ENCODE assay signal across 8 cellular contexts in the genomic region with DNA sequence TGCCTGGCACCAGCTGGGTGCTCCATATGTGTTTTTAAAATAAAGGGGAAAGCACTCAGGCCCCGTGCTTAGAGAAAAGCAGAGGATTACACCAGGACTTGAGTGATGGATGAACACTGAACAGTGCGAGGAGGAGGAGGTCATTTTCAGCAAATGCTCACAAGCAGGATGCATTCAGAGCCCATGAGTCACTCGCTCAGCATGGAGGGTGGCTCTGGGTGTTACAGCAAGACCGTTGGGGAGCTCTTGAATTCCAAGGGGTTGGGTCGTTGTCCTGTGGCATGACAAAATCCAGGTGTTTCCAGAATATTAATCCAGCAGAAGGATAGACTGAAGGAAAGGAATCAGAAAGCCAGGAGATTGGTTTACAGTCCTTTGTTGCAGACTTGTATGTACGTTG. TPM values are rescaled to one million over a fixed set of nuclear protein-coding genes. Genes with fewer than 3 reads are reported as not detected.
DNase-seq lines count a peak whose midpoint lies in the region; ATAC-seq, FAIRE-seq and TF ChIP-seq lines count a peak whose summit lies in the region.
"Had no signal": no experiment of that assay in that cellular context is flagged by ENCODE, and none has a peak within 500 bp of the region (broad histone marks: within the 10 kb centered on the region; RNA-seq: fewer than 3 reads in every experiment).

No MANE protein-coding gene starts in this region.

- POLR2A ChIA-PET in SK-N-SH (lab: Yijun Ruan, JAX), result no interaction called here
- POLR2A ChIA-PET in activated CD4-positive, alpha-beta memory T cell treated with anti-CD3 and anti-CD28 coated beads for 36 hours (lab: Charles Lee), result no interaction called here

- no peaks in the 10 kb centered on the region for H3K27me3 ChIP-seq in SK-N-SH (ENCODE audit: insufficient read depth)
- no peaks in the 10 kb centered on the region for H3K27me3 ChIP-seq in esophagus squamous epithelium

- 20% methylated on average over 6 of the region's 6 CpGs for WGBS in SK-N-SH (ENCODE audit: low lambda C conversion rate)
- 30 to 34% methylated on average over 6 of the region's 6 CpGs for WGBS in esophagus squamous epithelium, 2 donors

- H4K20me1 ChIP-seq in SK-N-SH (ENCODE audit: insufficient read depth), result no peaks in the 10 kb centered on the region

- no peaks in the 10 kb centered on the region for H3K9me3 Mint-ChIP-seq in activated CD4-positive, alpha-beta memory T cell treated with anti-CD3 and anti-CD28 coated beads for 36 hours

- no peaks in the 10 kb centered on the region for H3K9me2 ChIP-seq in SK-N-SH

- ATAC-seq in HG02610 (IDR thresholded peaks at IDR 0.05; ENCODE audit: unreplicated experiment), result no peak

- peaks cover 15% of the 10 kb centered on the region for H3K79me2 ChIP-seq in SK-N-SH (ENCODE audit: insufficient read depth)

- TF ChIP-seq RAD21 in SK-N-SH (IDR thresholded peaks at IDR 0.05; ENCODE audit: low read length), result no peak

- H3K4me2 ChIP-seq in SK-N-SH, result peak overlapping the region; percentile 65

- peak overlapping the region; percentile 62 to 97; a peak in 3 of 4 replicates for H3K27ac ChIP-seq in SK-N-SH (ENCODE audit: low read depth in 2 of 2, low read length in 1 of 2)
- peak overlapping the region in 2 of 4 donors; percentile 39 to 47 for H3K27ac ChIP-seq in esophagus squamous epithelium

- no peaks in the 10 kb centered on the region for H3K36me3 Mint-ChIP-seq in activated CD4-positive, alpha-beta memory T cell treated with anti-CD3 and anti-CD28 coated beads for 36 hours

- H3F3A ChIP-seq in SK-N-SH (replicated peaks; ENCODE audit: insufficient read depth), result peaks cover 42% of the 10 kb centered on the region

- no peaks in the 10 kb centered on the region for H3K9me3 ChIP-seq in SK-N-SH
- H3K9me3 ChIP-seq in esophagus squamous epithelium, result no peaks in the 10 kb centered on the region

- no peak overlapping the region for H3K4me3 ChIP-seq in SK-N-SH (ENCODE audit: low read depth in 2 of 2, low read length in 1 of 2)
- no peak overlapping the region for H3K4me3 ChIP-seq in esophagus squamous epithelium

- peak in 1 of 2 experiments; percentile 89; a peak in 3 of 4 replicates for TF ChIP-seq EP300 in SK-N-SH (IDR thresholded peaks at IDR 0.05; ENCODE audit: borderline replicate concordance in 1 of 2, low read depth in 1 of 2, low read length in 1 of 2)

- H3K36me3 ChIP-seq in SK-N-SH (replicated peaks in 1 of 2; ENCODE audit: control insufficient read depth in 1 of 2, insufficient read depth in 2 of 2, low read length in 1 of 2), result no peaks in the 10 kb centered on the region
- H3K36me3 ChIP-seq in esophagus squamous epithelium, result no peaks in the 10 kb centered on the region

- H3K4me1 ChIP-seq in SK-N-SH (ENCODE audit: control insufficient read depth in 1 of 2, insufficient read depth in 2 of 2, low read depth in 1 of 2, low read length in 1 of 2) (peaks cover 9 to 49% of the 10 kb centered on the region in 2 experiments), esophagus squamous epithelium (peaks cover 8 to 59% (median 27%) of the 10 kb centered on the region in 3 donors)

- no peak overlapping the region for H3K4me3 Mint-ChIP-seq in activated CD4-positive, alpha-beta memory T cell treated with anti-CD3 and anti-CD28 coated beads for 36 hours

- peak; percentile 95 for FAIRE-seq in H54 (lab: Jason Lieb, UNC)
- FAIRE-seq: GM12891 had no signal

- DNase-seq in H54 (ENCODE audit: insufficient read length, low spot score) (peak; percentile 78), SK-N-SH (no peak), glomerular visceral epithelial cell (ENCODE audit: extremely low spot score) (peak; percentile 79), smooth muscle cell of the brain vasculature (ENCODE audit: low read depth, low spot score) (peak; percentile 64), esophagus squamous epithelium (lab: John Stamatoyannopoulos, UW) (no peak)
- DNase-seq in activated CD4-positive, alpha-beta memory T cell treated with anti-CD3 and anti-CD28 coated beads for 36 hours, result no peak

- H2AFZ ChIP-seq in SK-N-SH (ENCODE audit: low read depth), result peak overlapping the region; percentile 77; the same call in 1 of the 2 replicates

- peaks cover 24% of the 10 kb centered on the region for H3K27me3 Mint-ChIP-seq in activated CD4-positive, alpha-beta memory T cell treated with anti-CD3 and anti-CD28 coated beads for 36 hours

- H3K27ac Mint-ChIP-seq in activated CD4-positive, alpha-beta memory T cell treated with anti-CD3 and anti-CD28 coated beads for 36 hours, result no peak overlapping the region

- intact Hi-C loops in activated CD4-positive, alpha-beta memory T cell treated with anti-CD3 and anti-CD28 coated beads for 36 hours (cut with micrococcal nuclease), result no loop called here
- intact Hi-C loops in esophagus squamous epithelium (cut with DNase I), result no loop called here

- H3K4me1 Mint-ChIP-seq in activated CD4-positive, alpha-beta memory T cell treated with anti-CD3 and anti-CD28 coated beads for 36 hours (ENCODE audit: low read depth), result no peaks in the 10 kb centered on the region

- peak overlapping the region; percentile 67 for H3K9ac ChIP-seq in SK-N-SH

- CTCF ChIA-PET in SK-N-SH (lab: Yijun Ruan, JAX), result interaction anchor here (0.8 to 2.1 kb wide), 3 partner anchors 22 to 259 kb away, joined by 4 to 8 read pairs (median 5); no protein-coding TSS in a partner anchor
- CTCF ChIA-PET in activated CD4-positive, alpha-beta memory T cell treated with anti-CD3 and anti-CD28 coated beads for 36 hours (lab: Charles Lee), result no interaction called here

- TF ChIP-seq CTCF in SK-N-SH (IDR thresholded peaks at IDR 0.05), result no peak
- no peak for TF ChIP-seq CTCF in esophagus squamous epithelium (IDR thresholded peaks at IDR 0.05)

- TF ChIP-seq POLR2A in H54 (IDR thresholded peaks at IDR 0.05; ENCODE audit: low read depth, low read length) (no peak), esophagus squamous epithelium (IDR thresholded peaks at IDR 0.05) (no peak)

TF ChIP-seq in SK-N-SH, 30 proteins besides CTCF, POLR2A, EP300 and RAD21 (continues in another document):
- no peak for TF ChIP-seq USF1 (IDR thresholded peaks at IDR 0.05; ENCODE audit: borderline replicate concordance, low read depth)
- TF ChIP-seq MXI1 (IDR thresholded peaks at IDR 0.05; ENCODE audit: low read depth, low read length), result no peak
- TF ChIP-seq TEAD4 (IDR thresholded peaks at IDR 0.05; ENCODE audit: borderline replicate concordance, insufficient read depth), result peak; percentile 77
- TF ChIP-seq RFX5 (IDR thresholded peaks at IDR 0.05; ENCODE audit: low read length), result no peak
- no peak for TF ChIP-seq NRF1 (IDR thresholded peaks at IDR 0.05; ENCODE audit: low read depth, low read length)
- TF ChIP-seq MEF2A (IDR thresholded peaks at IDR 0.05; ENCODE audit: borderline replicate concordance, low read depth), result no peak
- TF ChIP-seq RXRA (IDR thresholded peaks at IDR 0.05; ENCODE audit: borderline replicate concordance, low read depth), result peak; percentile 65; the same call in 1 of the 2 replicates
- peak; percentile 61; the same call in 1 of the 2 replicates for TF ChIP-seq POLR2AphosphoS5 (IDR thresholded peaks at IDR 0.05; ENCODE audit: low read depth, low read length)
- peak; percentile 93 for TF ChIP-seq TCF12 (IDR thresholded peaks at IDR 0.05)
- no peak for TF ChIP-seq SIN3A (IDR thresholded peaks at IDR 0.05; ENCODE audit: borderline replicate concordance, low read depth, low read length)
- peak; percentile 95 for TF ChIP-seq JUND (IDR thresholded peaks at IDR 0.05)
- no peak for TF ChIP-seq FOXJ3 (CRISPR knock-in tag; IDR thresholded peaks at IDR 0.05)
- no peak for TF ChIP-seq GABPA (IDR thresholded peaks at IDR 0.05; ENCODE audit: low read depth)

RNA-seq across cellular contexts. Expression of gene BDKRB1, which starts 2.9 kb away (rescaled TPM):
- polyA plus RNA-seq in SK-N-SH (2012; rRNA removed), result 14.4 and 16.9 TPM in 2 replicates
- 7.0 and 10.3 TPM in 2 replicates for polyA plus RNA-seq in SK-N-SH (2012; cell fraction: cytosol; rRNA removed)
- 16.6 and 26.9 TPM in 2 replicates for polyA plus RNA-seq in SK-N-SH (2012; cell fraction: nucleus; rRNA removed)
- total RNA-seq in activated CD4-positive, alpha-beta memory T cell treated with anti-CD3 and anti-CD28 coated beads for 36 hours, result not detected
- 10 to 100 TPM in 1 of 4 donors, 1 to 10 TPM in 3; 4.0 to 12.2 (median 5.7) TPM for total RNA-seq in esophagus squamous epithelium

RNA-seq across cellular contexts. Expression of gene BDKRB2, which starts 48.5 kb away (rescaled TPM):
- polyA plus RNA-seq in SK-N-SH (2012; rRNA removed), result 4.8 and 6.4 TPM in 2 replicates
- 3.4 and 5.1 TPM in 2 replicates for polyA plus RNA-seq in SK-N-SH (2012; cell fraction: cytosol; rRNA removed)
- polyA plus RNA-seq in SK-N-SH (2012; cell fraction: nucleus; rRNA removed), result 5.0 and 6.3 TPM in 2 replicates
- total RNA-seq in activated CD4-positive, alpha-beta memory T cell treated with anti-CD3 and anti-CD28 coated beads for 36 hours, result under 1 TPM in 1 of 2 experiments, not detected in 1; 0.12 TPM
- total RNA-seq in esophagus squamous epithelium, result 10 to 100 TPM; 18.8 to 31.2 (median 20.0) TPM

Comparison
In these comparisons a context has a peak if more than half of its experiments do, and no peak if none do; other contexts are left out.
1. DNase-seq: peak in H54 (single experiment), glomerular visceral epithelial cell (single experiment) and smooth muscle cell of the brain vasculature (single experiment); none in SK-N-SH (single experiment), activated CD4-positive, alpha-beta memory T cell treated with anti-CD3 and anti-CD28 coated beads for 36 hours (single experiment) and esophagus squamous epithelium (single experiment).
2. RNA of gene BDKRB1, which starts 2.9 kb away (total RNA-seq): 4.0 to 12.2 TPM in esophagus squamous epithelium; not detected in activated CD4-positive, alpha-beta memory T cell treated with anti-CD3 and anti-CD28 coated beads for 36 hours; every median in the first group is over 4 times any median in the second.
3. RNA of gene BDKRB2, which starts 48.5 kb away (total RNA-seq): 18.8 to 31.2 TPM in esophagus squamous epithelium; 0.12 TPM in activated CD4-positive, alpha-beta memory T cell treated with anti-CD3 and anti-CD28 coated beads for 36 hours; every median in the first group is over 10 times any median in the second.